Comparison of ENCODE assay signal across 8 cellular contexts in genomic region chr7:99551767-99552463, GRCh38. TPM values are rescaled to one million over a fixed set of nuclear protein-coding genes. Genes with fewer than 3 reads are reported as not detected.
DNase-seq lines count a peak whose midpoint lies in the region; ATAC-seq and TF ChIP-seq lines count a peak whose summit lies in the region.

TSS of gene FAM200A (minus strand) at chr7:99552114. CDS start at chr7:99548407, 3,707 bp downstream.

- POLR2A ChIA-PET in T-cell (lab: Charles Lee) = interaction anchor here in 1 of 2 donors (0.6 to 1.2 kb wide), 2 partner anchors 47 to 116 kb away, joined by 3 to 4 read pairs; partner anchors contain the start of gene ZKSCAN5

- H3K4me3 Mint-ChIP-seq in T-cell (peak within 1 kb of the TSS; percentile 90 to 94 (median 93)), progenitor cell of endocrine pancreas (ENCODE audit: low read depth) (peak within 1 kb of the TSS; percentile 92)

- CTCF ChIA-PET in T-cell (lab: Charles Lee) = interaction anchor here in 1 of 2 donors (0.5 to 1.2 kb wide), 2 partner anchors 48 to 52 kb away, joined by 3 to 5 read pairs; partner anchors contain the start of gene ZKSCAN5

- peaks cover 23% of the 10 kb centered on the region for H3K36me3 Mint-ChIP-seq in T-cell
- peaks cover 40% of the 10 kb centered on the region for H3K36me3 Mint-ChIP-seq in progenitor cell of endocrine pancreas (ENCODE audit: insufficient read depth)

- intact Hi-C loops in left ventricle myocardium superior (cut with micrococcal nuclease) = no loop called here

- H3K27ac Mint-ChIP-seq in T-cell (peak within 1 kb of the TSS; percentile 85 to 92), progenitor cell of endocrine pancreas (peak within 1 kb of the TSS; percentile 75)

- peaks cover 3% of the 10 kb centered on the region in 3 donors for H3K9me3 Mint-ChIP-seq in T-cell
- peaks cover 12% of the 10 kb centered on the region for H3K9me3 Mint-ChIP-seq in progenitor cell of endocrine pancreas (ENCODE audit: low read depth)

- H3K27me3 Mint-ChIP-seq in T-cell = no peaks in the 10 kb centered on the region
- no peaks in the 10 kb centered on the region for H3K27me3 Mint-ChIP-seq in progenitor cell of endocrine pancreas

- TF ChIP-seq POLR2A in GM10847 (IDR thresholded peaks at IDR 0.05; ENCODE audit: extremely low read depth, insufficient read length) = peak; percentile 89

- H3K4me1 Mint-ChIP-seq in T-cell (peaks cover 43 to 47% (median 46%) of the 10 kb centered on the region in 3 donors), progenitor cell of endocrine pancreas (ENCODE audit: low read depth) (peaks cover 9% of the 10 kb centered on the region)

- no peak for TF ChIP-seq CTCF in progenitor cell of endocrine pancreas (IDR thresholded peaks at IDR 0.05; ENCODE audit: unreplicated experiment)

- ATAC-seq in HG02642 (IDR thresholded peaks at IDR 0.05; ENCODE audit: poor library complexity, unreplicated experiment) = peak; percentile 96
- peak; percentile 97 to 100 (median 99) for ATAC-seq in T-cell (replicated peaks in 1 of 4)
- peak; percentile 99 for ATAC-seq in left ventricle myocardium superior

- DNase-seq in NCI-H1417 treated with DMSO at 0.1 percent for 48 hours (lab: John Stamatoyannopoulos, UW) = peak; percentile 51
- DNase-seq in T-cell = peak; percentile 60 to 94 (median 86)
- peak; percentile 51 to 92 (median 80) for DNase-seq in amygdala (lab: John Stamatoyannopoulos, UW)
- DNase-seq in left ventricle myocardium superior = peak; percentile 93
- DNase-seq in progenitor cell of endocrine pancreas (ENCODE audit: low spot score, unreplicated experiment) = peak; percentile 60
- DNase-seq in ureter (ENCODE audit: low spot score) = peak; percentile 89

RNA-seq across cellular contexts. Expression of gene FAM200A, which starts in this region (rescaled TPM):
- total RNA-seq in T-cell (1 to 10 TPM; 2.8 to 8.9 (median 8.5) TPM), left ventricle myocardium superior (7.0 TPM), progenitor cell of endocrine pancreas (12.5 and 12.9 TPM in 2 replicates), ureter (8.7 TPM)

Comparison
In these comparisons a context has a peak if more than half of its experiments do, and no peak if none do; other contexts are left out.
1. Peak in every context shown above with its lines: DNase-seq and ATAC-seq.